In the genomic region with DNA sequence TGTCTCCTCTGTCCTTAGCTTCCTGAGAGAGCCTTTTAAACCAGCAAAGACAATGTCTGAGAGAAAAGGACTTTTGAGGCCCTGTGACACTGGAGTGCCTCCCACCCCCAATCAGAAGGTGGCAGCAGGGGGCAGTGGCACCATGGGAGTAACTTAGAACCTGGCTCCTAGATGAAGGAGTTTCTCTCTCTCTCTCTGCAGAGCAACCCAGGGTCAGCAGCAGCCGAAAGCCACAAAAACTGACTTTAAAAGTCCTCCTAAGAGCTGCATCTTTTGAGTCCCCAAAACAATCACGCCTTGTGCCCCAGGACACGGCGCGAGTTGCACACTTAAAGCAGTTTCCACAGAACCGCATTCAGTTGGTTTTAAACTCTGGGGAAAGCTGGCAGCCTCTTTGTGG, we compare ENCODE assay signal across 8 cellular contexts. TPM values are rescaled to one million over a fixed set of nuclear protein-coding genes. Genes with fewer than 3 reads are reported as not detected.
DNase-seq lines count a peak whose midpoint lies in the region; ATAC-seq and TF ChIP-seq lines count a peak whose summit lies in the region.

No MANE protein-coding gene starts in this region.

- POLR2A ChIA-PET in Caco-2 (lab: Charles Lee) = no interaction called here
- POLR2A ChIA-PET in PC-3 (lab: Charles Lee; ENCODE audit: unreplicated experiment) = no interaction called here

- no peak overlapping the region for H3K4me3 ChIP-seq in Caco-2 (ENCODE audit: low read depth, low read length)
- H3K4me3 ChIP-seq in H7 (ENCODE audit: insufficient read depth, low read depth, low read length) = no peak overlapping the region
- no peak overlapping the region for H3K4me3 ChIP-seq in PC-3 (ENCODE audit: low read length)

- peaks cover 26% of the 10 kb centered on the region for H3K4me1 Mint-ChIP-seq in Caco-2 (ENCODE audit: low read depth, unreplicated experiment)

- no peak overlapping the region for H3K4me3 Mint-ChIP-seq in Caco-2 (ENCODE audit: unreplicated experiment)

- no peaks in the 10 kb centered on the region for H3K9me3 Mint-ChIP-seq in Caco-2 (ENCODE audit: unreplicated experiment)

- H3K4me2 ChIP-seq in PC-3 (ENCODE audit: low read length) = no peak overlapping the region

- no peaks in the 10 kb centered on the region for H3K36me3 ChIP-seq in Caco-2 (ENCODE audit: control insufficient read depth, insufficient read depth, low read length)
- H3K36me3 ChIP-seq in H7 (replicated peaks; ENCODE audit: control insufficient read depth, insufficient read depth, low read length) = no peaks in the 10 kb centered on the region
- H3K36me3 ChIP-seq in PC-3 (ENCODE audit: low read depth, low read length) = no peaks in the 10 kb centered on the region

- no peaks in the 10 kb centered on the region for H3K36me3 Mint-ChIP-seq in Caco-2 (ENCODE audit: insufficient read depth, unreplicated experiment)

- no peak overlapping the region for H3K27ac Mint-ChIP-seq in Caco-2 (ENCODE audit: unreplicated experiment)

- intact Hi-C loops in Caco-2 (cut with micrococcal nuclease; ENCODE audit: unreplicated experiment) (loop anchor here (1.0 to 5.0 kb wide), 3 partner anchors 41 to 95 kb away; no protein-coding TSS in a partner anchor), PC-3 (cut with micrococcal nuclease) (loop anchor here (1.0 kb wide), 2 partner anchors 59 to 95 kb away; no protein-coding TSS in a partner anchor)

- no peaks in the 10 kb centered on the region for H3K9me2 ChIP-seq in PC-3 (replicated peaks; ENCODE audit: low read length)

- peak; percentile 60 to 73 for DNase-seq in Caco-2
- peak; percentile 64 for DNase-seq in H7
- peak; percentile 81 for DNase-seq in PC-3
- peak; percentile 58 for DNase-seq in ecto neural progenitor cell (ENCODE audit: low spot score)
- DNase-seq in midbrain (lab: John Stamatoyannopoulos, UW) = peak; percentile 66

- no peaks in the 10 kb centered on the region for H3K27me3 Mint-ChIP-seq in Caco-2 (ENCODE audit: insufficient read depth, unreplicated experiment)

- CTCF ChIA-PET in Caco-2 (lab: Charles Lee) = interaction anchor here (0.7 to 2.1 kb wide), 3 partner anchors 58 to 95 kb away, joined by 3 to 19 read pairs (median 5); no protein-coding TSS in a partner anchor
- CTCF ChIA-PET in PC-3 (lab: Charles Lee) = interaction anchor here (0.6 to 2.2 kb wide), 3 partner anchors 39 to 94 kb away, joined by 3 to 16 read pairs (median 12); no protein-coding TSS in a partner anchor

- BruUV-seq in Caco-2 (replicated peaks; lab: Mats Ljungman, UMichigan) (no TSS peak), PC-3 (replicated peaks; lab: Mats Ljungman, UMichigan) (no TSS peak)

- H3K79me2 ChIP-seq in PC-3 (ENCODE audit: low read length) = no peaks in the 10 kb centered on the region

- no peaks in the 10 kb centered on the region for H4K20me1 ChIP-seq in PC-3 (ENCODE audit: low read length)

- ATAC-seq in PC-3 = peak; percentile 75
- no peak for ATAC-seq in HG02678 (IDR thresholded peaks at IDR 0.05; ENCODE audit: unreplicated experiment)
- no peak for ATAC-seq in HG03025 (IDR thresholded peaks at IDR 0.05; ENCODE audit: low FRiP score, unreplicated experiment)
- no peak for ATAC-seq in HG02970 (IDR thresholded peaks at IDR 0.05; ENCODE audit: low FRiP score, unreplicated experiment)

- no peak overlapping the region for H3K27ac ChIP-seq in PC-3 (ENCODE audit: low read length)

- H3K27me3 ChIP-seq in Caco-2 (replicated peaks; ENCODE audit: control insufficient read depth, insufficient read depth, low read length) (no peaks in the 10 kb centered on the region), H7 (ENCODE audit: control insufficient read depth, insufficient read depth, low read length) (peaks cover 12% of the 10 kb centered on the region), PC-3 (ENCODE audit: low read length) (no peaks in the 10 kb centered on the region)

- no peaks in the 10 kb centered on the region for H3K9me3 ChIP-seq in Caco-2
- no peaks in the 10 kb centered on the region for H3K9me3 ChIP-seq in PC-3 (ENCODE audit: low read length)

- H3K4me1 ChIP-seq in Caco-2 (peaks cover 8% of the 10 kb centered on the region), PC-3 (ENCODE audit: insufficient read depth, low read length) (peaks cover 49% of the 10 kb centered on the region)

- peak overlapping the region; percentile 51 for H2AFZ ChIP-seq in PC-3 (ENCODE audit: low read length)

- TF ChIP-seq CTCF in Caco-2 (IDR thresholded peaks at IDR 0.05; ENCODE audit: insufficient read depth in 1 of 2, low read depth in 1 of 2, low read length in 1 of 2, severe bottlenecking in 1 of 2, unreplicated experiment in 1 of 2) (peak; percentile 63 to 83), PC-3 (conservative IDR thresholded peaks at IDR 0.05; ENCODE audit: low read depth, low read length) (peak; percentile 93)

- no peak overlapping the region for H3K9ac ChIP-seq in PC-3 (ENCODE audit: low read length)

- no peaks in the 10 kb centered on the region for H3F3A ChIP-seq in PC-3 (ENCODE audit: low read length, unreplicated experiment)

RNA-seq across cellular contexts. Expression of a gene that starts 5.3 kb away (rescaled TPM):
- not detected in 2 replicates for total RNA-seq in Caco-2 (2022)
- 0.31 TPM in 1 of 2 replicates, not detected in the other for total RNA-seq in H7 (2014; rRNA removed; shearing (Covaris generic))
- total RNA-seq in PC-3 (2014; rRNA removed) = 1.3 and 1.7 TPM in 2 replicates
